ENCODE assay signal across 9 cellular contexts in genomic region chr12:452667-453210, GRCh38. TPM values are rescaled to one million over a fixed set of nuclear protein-coding genes. Genes with fewer than 3 reads are reported as not detected.
DNase-seq lines count a peak whose midpoint lies in the region; ATAC-seq and TF ChIP-seq lines count a peak whose summit lies in the region.
"Had no signal": no experiment of that assay in that cellular context is flagged by ENCODE, and none has a peak within 500 bp of the region (broad histone marks: within the 10 kb centered on the region; RNA-seq: fewer than 3 reads in every experiment).

No MANE protein-coding gene starts in this region.

- DNase-seq in GM23248 = peak; percentile 17
- DNase-seq in activated CD8-positive, alpha-beta memory T cell treated with anti-CD3 and anti-CD28 coated beads, Interleukin-2, amount 50 U/mL, for 24 hours (ENCODE audit: extremely low read depth) = peak; percentile 20
- peak in 2 of 3 donors; percentile 57 to 62 for DNase-seq in immature natural killer cell
- no peak for DNase-seq in midbrain (lab: John Stamatoyannopoulos, UW)
- no peak for DNase-seq in GOT3 (lab: John Stamatoyannopoulos, UW)

- no peaks in the 10 kb centered on the region for H3K36me3 ChIP-seq in GM23248 (ENCODE audit: low read depth)
- H3K36me3 ChIP-seq: ovary had no signal

- H3K4me2 ChIP-seq in GM23248 (ENCODE audit: unreplicated experiment) = no peak overlapping the region

- no peaks in the 10 kb centered on the region for H3K79me2 ChIP-seq in GM23248 (ENCODE audit: insufficient read depth)

- no peak overlapping the region for H3K27ac Mint-ChIP-seq in immature natural killer cell

- in situ Hi-C loops in GM23248 (cut with MboI) = no loop called here

- peaks cover 53% of the 10 kb centered on the region for H3K27me3 ChIP-seq in GM23248 (replicated peaks; ENCODE audit: insufficient read depth)
- H3K27me3 ChIP-seq: ovary had no signal

- no peak overlapping the region for H3K4me3 Mint-ChIP-seq in immature natural killer cell

- H3K27ac ChIP-seq in 22Rv1 = no peak overlapping the region
- no peak overlapping the region for H3K27ac ChIP-seq in GM23248
- H3K27ac ChIP-seq: ovary had no signal

- H3F3A ChIP-seq in GM23248 (ENCODE audit: insufficient read depth) = no peaks in the 10 kb centered on the region

- no peak overlapping the region for H3K4me3 ChIP-seq in GM23248
- H3K4me3 ChIP-seq: ovary had no signal

- no peaks in the 10 kb centered on the region for H3K36me3 Mint-ChIP-seq in immature natural killer cell

- H4K20me1 ChIP-seq in GM23248 (ENCODE audit: insufficient read depth) = no peaks in the 10 kb centered on the region

- H3K9me3 Mint-ChIP-seq in immature natural killer cell = no peaks in the 10 kb centered on the region

- no peaks in the 10 kb centered on the region for H3K9me3 ChIP-seq in GM23248 (ENCODE audit: low read depth)
- H3K9me3 ChIP-seq: ovary had no signal

- ATAC-seq in esophagus mucosa (no peak), HG02763 (IDR thresholded peaks at IDR 0.05; ENCODE audit: unreplicated experiment) (no peak)

- peak; percentile 21; the same call in 1 of the 2 replicates for TF ChIP-seq CTCF in 22Rv1 (IDR thresholded peaks at IDR 0.05)

- H3K27me3 Mint-ChIP-seq in immature natural killer cell (ENCODE audit: low read depth in 3 of 3) = peaks cover 0 to 5% (median 2%) of the 10 kb centered on the region in 3 donors

- H3K4me1 Mint-ChIP-seq in immature natural killer cell = peaks cover 5 to 21% of the 10 kb centered on the region in 2 donors

- no peak overlapping the region for H3K9ac ChIP-seq in GM23248

- H2AFZ ChIP-seq in GM23248 = no peak overlapping the region

- H3K4me1 ChIP-seq in GM23248 (ENCODE audit: insufficient read depth) = no peaks in the 10 kb centered on the region

- WGBS in GM23248 (ENCODE audit: low coverage in 1 of 2, low lambda C conversion rate in 2 of 2, missing lambda C conversion rate in 2 of 2), 2 experiments = 56 to 61% methylated on average over 11 to 14 of the region's 25 CpGs

- H3K9me2 ChIP-seq in GM23248 (ENCODE audit: insufficient read depth) = no peaks in the 10 kb centered on the region

RNA-seq across cellular contexts. Expression of gene B4GALNT3, which starts 7.0 kb away (rescaled TPM):
- total RNA-seq in GM23248 (2014; rRNA removed; shearing (Covaris generic)) = 0.11 TPM in 1 of 2 replicates, not detected in the other
- polyA plus RNA-seq in GM23248 (2016; fragmentation: Nextera tagmentation; extraction: Ambion mirVana) (0.09 TPM in 1 of 2 replicates, not detected in the other), immature natural killer cell (10 to 100 TPM in 1 of 3 donors, 1 to 10 TPM in 1, under 1 TPM in 1; 0.03 to 13.1 (median 1.2) TPM)
- 25.9 TPM for total RNA-seq in esophagus mucosa

RNA-seq across cellular contexts. Expression of gene CCDC77, which starts 51.3 kb away (rescaled TPM):
- 6.3 and 9.9 TPM in 2 replicates for total RNA-seq in GM23248 (2014; rRNA removed; shearing (Covaris generic))
- polyA plus RNA-seq in GM23248 (2016; fragmentation: Nextera tagmentation; extraction: Ambion mirVana) (4.5 and 8.3 TPM in 2 replicates), immature natural killer cell (1 to 10 TPM; 3.2 to 8.1 (median 3.5) TPM)
- total RNA-seq in esophagus mucosa = 5.9 TPM

Comparison
In these comparisons a context has a peak if more than half of its experiments do, and no peak if none do; other contexts are left out.
1. DNase-seq: peak in GM23248 (single experiment), activated CD8-positive, alpha-beta memory T cell treated with anti-CD3 and anti-CD28 coated beads, Interleukin-2, amount 50 U/mL, for 24 hours (single experiment) and immature natural killer cell (2 of 3); none in midbrain (single experiment) and GOT3 (single experiment).
2. RNA of gene B4GALNT3, which starts 7.0 kb away (total RNA-seq): 25.9 TPM in esophagus mucosa (single experiment); 0.11 TPM in GM23248; every median in the first group is over 10 times any median in the second.